In genomic region chr2:57947398-57947797, GRCh38 we compare ENCODE assay signal across 18 cellular contexts.
DNase-seq lines count a peak whose midpoint lies in the region; ATAC-seq, FAIRE-seq and TF ChIP-seq lines count a peak whose summit lies in the region.
"Had no signal": no experiment of that assay in that cellular context is flagged by ENCODE, and none has a peak within 500 bp of the region (broad histone marks: within the 10 kb centered on the region; RNA-seq: fewer than 3 reads in every experiment).

No MANE protein-coding gene starts in this region.

- no peak overlapping the region for H3K4me2 ChIP-seq in osteoblast (ENCODE audit: insufficient read depth, low read length)

- H3K9me3 ChIP-seq in osteoblast (ENCODE audit: low read depth, low read length), result no peaks in the 10 kb centered on the region
- no peaks in the 10 kb centered on the region for H3K9me3 ChIP-seq in left lung
- H3K9me3 ChIP-seq: SJCRH30 had no signal

- TF ChIP-seq CTCF in osteoblast (IDR thresholded peaks at IDR 0.05; ENCODE audit: extremely low read depth, low read depth, low read length), result no peak
- TF ChIP-seq CTCF in left lung (IDR thresholded peaks at IDR 0.05), result no peak

- H3K27ac ChIP-seq in osteoblast (ENCODE audit: low read depth, low read length), result no peak overlapping the region
- no peak overlapping the region for H3K27ac ChIP-seq in left lung
- H3K27ac ChIP-seq: 22Rv1, SJCRH30 had no signal

- H3K27me3 Mint-ChIP-seq in naive thymus-derived CD8-positive, alpha-beta T cell, result peaks cover 0 to 4% (median 0%) of the 10 kb centered on the region in 5 donors
- H3K27me3 Mint-ChIP-seq: T-cell had no signal

- H3K36me3 ChIP-seq in osteoblast (ENCODE audit: insufficient read depth, low read length) (no peaks in the 10 kb centered on the region), left lung (no peaks in the 10 kb centered on the region)
- H3K36me3 ChIP-seq: SJCRH30 had no signal

- H2AFZ ChIP-seq in osteoblast (ENCODE audit: low read length), result no peak overlapping the region

- H3K4me1 ChIP-seq in osteoblast (ENCODE audit: insufficient read depth, low read length), result no peaks in the 10 kb centered on the region
- no peaks in the 10 kb centered on the region for H3K4me1 ChIP-seq in left lung
- H3K4me1 ChIP-seq: SJCRH30 had no signal

- no peaks in the 10 kb centered on the region for H4K20me1 ChIP-seq in osteoblast (ENCODE audit: insufficient read depth, low read length)

- no peaks in the 10 kb centered on the region for H3K4me1 Mint-ChIP-seq in naive thymus-derived CD8-positive, alpha-beta T cell
- H3K4me1 Mint-ChIP-seq: T-cell had no signal

- H3K27me3 ChIP-seq in osteoblast (ENCODE audit: insufficient read depth, low read length) (no peaks in the 10 kb centered on the region), left lung (no peaks in the 10 kb centered on the region)
- H3K27me3 ChIP-seq: SJCRH30 had no signal

- intact Hi-C loops in left lung (cut with DNase I), result no loop called here

- no peak overlapping the region for H3K4me3 Mint-ChIP-seq in naive thymus-derived CD8-positive, alpha-beta T cell
- H3K4me3 Mint-ChIP-seq: T-cell had no signal

- H3K36me3 Mint-ChIP-seq in naive thymus-derived CD8-positive, alpha-beta T cell, result peaks cover 0 to 2% (median 0%) of the 10 kb centered on the region in 3 donors

- H3K4me3 ChIP-seq in osteoblast (ENCODE audit: insufficient read depth, low read length), result no peak overlapping the region
- H3K4me3 ChIP-seq in left lung, result no peak overlapping the region
- H3K4me3 ChIP-seq: SJCRH30 had no signal

- POLR2A ChIA-PET in naive thymus-derived CD8-positive, alpha-beta T cell (lab: Charles Lee), result no interaction called here

- TF ChIP-seq POLR2A in GM12892 (IDR thresholded peaks at IDR 0.05; ENCODE audit: low read depth, low read length), result no peak

- H3K9me3 Mint-ChIP-seq in naive thymus-derived CD8-positive, alpha-beta T cell, result peaks cover 0 to 2% (median 0%) of the 10 kb centered on the region in 9 donors
- H3K9me3 Mint-ChIP-seq: T-cell had no signal

- no peak for ATAC-seq in naive thymus-derived CD8-positive, alpha-beta T cell
- ATAC-seq in left lung, result no peak
- ATAC-seq: T-cell had no signal

- H3K27ac Mint-ChIP-seq in naive thymus-derived CD8-positive, alpha-beta T cell, result no peak overlapping the region
- H3K27ac Mint-ChIP-seq: T-cell had no signal

- no peak for FAIRE-seq in GM12892 (lab: Jason Lieb, UNC)
- FAIRE-seq: GM12891 had no signal

- no peaks in the 10 kb centered on the region for H3K79me2 ChIP-seq in osteoblast (ENCODE audit: insufficient read depth, low read length)

- DNase-seq in DMS 273 (lab: John Stamatoyannopoulos, UW; ENCODE audit: unreplicated experiment), result peak; percentile 10
- no peak for DNase-seq in DMS 273 treated with DMSO at 0.1 percent for 48 hours (lab: John Stamatoyannopoulos, UW)
- peak; percentile 29 for DNase-seq in LHCN-M2 (ENCODE audit: low read depth)
- DNase-seq in NCI-H446 treated with DMSO at 0.1 percent for 48 hours (lab: John Stamatoyannopoulos, UW), result peak; percentile 58
- peak; percentile 45 for DNase-seq in osteoblast (ENCODE audit: insufficient read length, low spot score, missing footprints)
- DNase-seq in naive thymus-derived CD8-positive, alpha-beta T cell, result no peak
- no peak for DNase-seq in GM12892 (ENCODE audit: insufficient read length)
- no peak for DNase-seq in left lung
- DNase-seq: C1 segment of cervical spinal cord, DMS53, NCI-H2029 treated with DMSO at 0.1 percent for 48 hours, NCI-H2227 treated with DMSO at 0.1 percent for 48 hours, NCI-H774, SJCRH30, T-cell, T1000 had no signal

Comparison
In these comparisons a context has a peak if more than half of its experiments do, and no peak if none do; other contexts are left out.
1. DNase-seq: peak in DMS 273 (single experiment), LHCN-M2 (single experiment), NCI-H446 treated with DMSO at 0.1 percent for 48 hours (single experiment) and osteoblast (single experiment); none in DMS 273 treated with DMSO at 0.1 percent for 48 hours (single experiment), naive thymus-derived CD8-positive, alpha-beta T cell (0 of 10), GM12892 (single experiment) and left lung (0 of 2).